Comparison of ENCODE assay signal across 12 cellular contexts in the genomic region with DNA sequence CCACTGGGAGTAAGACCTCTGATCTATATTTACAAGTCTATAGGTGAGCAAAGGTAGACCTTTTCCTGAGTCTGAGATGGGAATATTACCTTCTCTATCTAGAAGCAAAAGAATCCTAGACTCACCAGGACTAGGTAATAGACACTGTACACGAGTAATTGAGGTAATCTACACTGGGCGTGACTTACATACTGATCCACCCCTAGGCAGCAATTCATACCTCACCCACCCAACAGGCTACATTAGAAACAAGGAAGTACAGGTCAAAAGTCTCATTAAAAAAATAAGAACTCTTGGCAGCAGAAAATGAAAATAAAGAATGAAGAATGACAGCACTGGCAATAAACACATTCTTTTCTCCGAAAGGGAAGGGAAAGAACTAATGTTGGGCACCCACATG. TPM values are rescaled to one million over a fixed set of nuclear protein-coding genes. Genes with fewer than 3 reads are reported as not detected.
DNase-seq lines count a peak whose midpoint lies in the region; ATAC-seq and TF ChIP-seq lines count a peak whose summit lies in the region.
"Had no signal": no experiment of that assay in that cellular context is flagged by ENCODE, and none has a peak within 500 bp of the region (broad histone marks: within the 10 kb centered on the region; RNA-seq: fewer than 3 reads in every experiment).

No MANE protein-coding gene starts in this region.

- H3K79me2 ChIP-seq in OCI-LY7 (ENCODE audit: insufficient read depth, low read depth, low read length) = peaks cover 99% of the 10 kb centered on the region

- H3K27me3 ChIP-seq in RWPE2 (ENCODE audit: insufficient read depth, poor library complexity, severe bottlenecking) = no peaks in the 10 kb centered on the region
- H3K27me3 ChIP-seq in esophagus squamous epithelium = no peaks in the 10 kb centered on the region
- H3K27me3 ChIP-seq: vagina had no signal

- peak; percentile 87 for ATAC-seq in RWPE2 (ENCODE audit: low read depth)

- H3K9me2 ChIP-seq in OCI-LY7 (ENCODE audit: insufficient read depth, low read length) = no peaks in the 10 kb centered on the region

- H2AFZ ChIP-seq in OCI-LY7 (ENCODE audit: low read length) = no peak overlapping the region

- H3K27ac ChIP-seq in RWPE2 (ENCODE audit: poor library complexity, severe bottlenecking) = no peak overlapping the region
- peak overlapping the region; percentile 26 to 71 (median 54) for H3K27ac ChIP-seq in esophagus squamous epithelium
- no peak overlapping the region for H3K27ac ChIP-seq in OCI-LY7 (ENCODE audit: low read depth, low read length, poor library complexity, severe bottlenecking)
- H3K27ac ChIP-seq: vagina had no signal

- POLR2A ChIA-PET in OCI-LY7 (lab: Charles Lee) = interaction anchor here (0.7 to 2.1 kb wide), 2 partner anchors 8 to 11 kb away, joined by 5 to 12 read pairs; partner anchors contain the start of gene CSNK2A1

- no TSS peak for BruUV-seq in OCI-LY7 (replicated peaks; lab: Mats Ljungman, UMichigan)

- intact Hi-C loops in esophagus squamous epithelium (cut with DNase I) = no loop called here
- intact Hi-C loops in OCI-LY7 (cut with micrococcal nuclease; ENCODE audit: unreplicated experiment) = no loop called here

- H4K20me1 ChIP-seq in OCI-LY7 (ENCODE audit: insufficient read depth, low read length) = peaks cover 61% of the 10 kb centered on the region

- 25% methylated on average over 3 of the region's 3 CpGs for WGBS in esophagus squamous epithelium, 2 donors

- no peak overlapping the region for H3K4me2 ChIP-seq in OCI-LY7 (ENCODE audit: low read length)

- DNase-seq in HPDE6-E6E7 (ENCODE audit: extremely low spot score) = peak; percentile 51
- no peak for DNase-seq in RWPE2 (ENCODE audit: low spot score)
- no peak for DNase-seq in esophagus squamous epithelium (lab: John Stamatoyannopoulos, UW)
- peak; percentile 52 for DNase-seq in pulmonary artery endothelial cell (ENCODE audit: low read depth, low spot score)
- no peak for DNase-seq in OCI-LY7 (ENCODE audit: low spot score)
- DNase-seq in NCI-H1417 (lab: John Stamatoyannopoulos, UW) = no peak
- DNase-seq in GOT3 (lab: John Stamatoyannopoulos, UW) = no peak
- DNase-seq: cerebellar nuclear complex, DMS79 treated with DMSO at 0.1 percent for 48 hours, MM.1S, NCI-H82 had no signal

- CTCF ChIA-PET in OCI-LY7 (lab: Charles Lee; ENCODE audit: unreplicated experiment) = no interaction called here

- H3K4me3 ChIP-seq in RWPE2 (ENCODE audit: severe bottlenecking) = no peak overlapping the region
- peak overlapping the region in 1 of 4 donors; percentile 34 for H3K4me3 ChIP-seq in esophagus squamous epithelium
- H3K4me3 ChIP-seq in OCI-LY7 (ENCODE audit: low read depth, low read length, poor library complexity, severe bottlenecking) = no peak overlapping the region
- H3K4me3 ChIP-seq: vagina had no signal

- H3K4me1 ChIP-seq in RWPE2 (ENCODE audit: insufficient read depth, poor library complexity, severe bottlenecking) (peaks cover 23% of the 10 kb centered on the region), esophagus squamous epithelium (peaks cover 23 to 83% (median 28%) of the 10 kb centered on the region in 3 donors), OCI-LY7 (ENCODE audit: insufficient read depth, low read length, poor library complexity, severe bottlenecking) (peaks cover 28% of the 10 kb centered on the region)

- no peak for TF ChIP-seq CTCF in RWPE2 (IDR thresholded peaks at IDR 0.05; ENCODE audit: poor library complexity, severe bottlenecking)
- no peak for TF ChIP-seq CTCF in esophagus squamous epithelium (IDR thresholded peaks at IDR 0.05)
- no peak for TF ChIP-seq CTCF in OCI-LY7 (conservative IDR thresholded peaks at IDR 0.05; ENCODE audit: low read length)

- H3K9me3 ChIP-seq in RWPE2 (ENCODE audit: severe bottlenecking) (no peaks in the 10 kb centered on the region), esophagus squamous epithelium (no peaks in the 10 kb centered on the region), OCI-LY7 (ENCODE audit: low read length) (peaks cover 7% of the 10 kb centered on the region; the same call in 1 of the 2 replicates)
- H3K9me3 ChIP-seq: vagina had no signal

- H3K36me3 ChIP-seq in RWPE2 (ENCODE audit: low read depth) (peaks cover 23% of the 10 kb centered on the region), esophagus squamous epithelium (no peaks in the 10 kb centered on the region), OCI-LY7 (ENCODE audit: insufficient read depth, low read length) (peaks cover 64% of the 10 kb centered on the region)
- H3K36me3 ChIP-seq: vagina had no signal

- no peak for TF ChIP-seq POLR2A in esophagus squamous epithelium (IDR thresholded peaks at IDR 0.05)

RNA-seq across cellular contexts. Expression of gene CSNK2A1, which starts 7.6 kb away (rescaled TPM):
- total RNA-seq in esophagus squamous epithelium = 10 to 100 TPM; 67.5 to 86.3 (median 78.9) TPM
- total RNA-seq in pulmonary artery endothelial cell = 135 and 157 TPM in 2 replicates
- 69.8 and 90.8 TPM in 2 replicates for total RNA-seq in OCI-LY7 (2014; rRNA removed; shearing (Covaris generic))
- 164 and 174 TPM in 2 replicates for total RNA-seq in OCI-LY7 (2022)

Comparison
In these comparisons a context has a peak if more than half of its experiments do, and no peak if none do; other contexts are left out.
1. DNase-seq: peak in HPDE6-E6E7 (single experiment) and pulmonary artery endothelial cell (single experiment); none in RWPE2 (single experiment), esophagus squamous epithelium (single experiment), OCI-LY7 (single experiment), NCI-H1417 (0 of 3) and GOT3 (single experiment).
2. H3K27ac ChIP-seq: peak in esophagus squamous epithelium (4 of 4); none in RWPE2 (single experiment) and OCI-LY7 (single experiment).